ENCODE assay signal across 8 cellular contexts in the genomic region with DNA sequence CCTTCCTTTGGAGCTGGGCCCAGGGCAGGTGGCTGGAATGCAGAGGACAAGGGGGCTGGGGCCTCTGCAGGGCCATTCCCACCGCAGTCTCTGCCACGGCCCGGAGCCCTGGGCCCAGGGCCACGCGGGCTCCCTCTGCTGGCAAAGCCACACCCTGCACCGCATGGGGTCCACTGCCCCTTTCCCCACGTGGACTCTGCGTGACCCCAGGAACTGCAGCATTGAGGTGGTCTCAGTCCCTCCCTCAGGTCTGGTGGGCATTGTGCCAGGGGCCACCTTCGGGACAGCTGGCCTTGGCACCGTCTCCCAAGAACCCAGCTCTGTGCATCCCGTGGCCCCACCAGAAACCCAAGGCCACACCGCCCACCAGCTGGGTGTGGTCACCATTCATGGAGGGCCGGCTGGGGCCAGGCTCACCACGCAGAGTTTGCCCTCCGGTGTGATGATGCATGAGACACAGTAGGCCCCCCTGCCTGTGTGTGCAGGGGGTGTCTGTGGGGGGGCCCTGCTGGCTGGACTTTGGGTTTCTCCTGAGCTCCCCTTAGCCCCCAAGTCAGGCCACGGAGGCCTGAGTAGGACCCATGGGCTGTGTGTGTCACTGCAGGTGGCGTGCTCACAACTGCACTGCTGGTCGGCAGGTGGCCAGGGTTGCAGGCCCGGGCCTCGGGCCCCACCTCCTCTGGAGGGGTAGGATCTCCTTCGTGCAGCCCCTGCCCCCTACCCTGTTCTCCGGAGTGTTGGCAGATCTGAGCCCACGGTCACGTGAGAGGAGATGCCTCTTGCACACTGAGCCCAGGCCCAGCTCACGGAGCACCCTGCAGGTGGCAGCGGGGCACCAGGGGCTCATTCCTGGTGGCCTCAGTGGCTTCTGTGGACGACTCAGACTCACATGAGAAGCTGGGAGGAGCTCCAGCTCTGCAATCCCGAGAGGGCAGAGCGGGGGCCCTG. TPM values are rescaled to one million over a fixed set of nuclear protein-coding genes. Genes with fewer than 3 reads are reported as not detected.
DNase-seq lines count a peak whose midpoint lies in the region; ATAC-seq and TF ChIP-seq lines count a peak whose summit lies in the region.

No MANE protein-coding gene starts in this region.

- peak; percentile 75 for ATAC-seq in WTC11
- ATAC-seq in memory B cell (ENCODE audit: low read depth), result peak; percentile 91
- ATAC-seq in GM18858 (IDR thresholded peaks at IDR 0.05; ENCODE audit: unreplicated experiment), result no peak
- no peak for ATAC-seq in GM21737 (IDR thresholded peaks at IDR 0.05; ENCODE audit: unreplicated experiment)

- peaks cover 49% of the 10 kb centered on the region for H4K20me1 ChIP-seq in BLaER1

- no peaks in the 10 kb centered on the region for H3K4me1 Mint-ChIP-seq in HFFc6 (ENCODE audit: low read depth)
- peaks cover 5% of the 10 kb centered on the region; the same call in 1 of the 2 replicates for H3K4me1 Mint-ChIP-seq in WTC11
- H3K4me1 Mint-ChIP-seq in memory B cell, result peaks cover 4% of the 10 kb centered on the region

- H3K4me2 ChIP-seq in BLaER1, result peak overlapping the region; percentile 100

- H3K9me3 Mint-ChIP-seq in HFFc6 (no peaks in the 10 kb centered on the region), WTC11 (no peaks in the 10 kb centered on the region), memory B cell (no peaks in the 10 kb centered on the region)

- no peak for DNase-seq in HFFc6
- peak; percentile 71 for DNase-seq in WTC11 (ENCODE audit: low spot score)
- DNase-seq in cerebellum (ENCODE audit: low spot score), result peak; percentile 50
- DNase-seq in memory B cell (ENCODE audit: low spot score in 2 of 2), result peak; percentile 49 to 68
- peak; percentile 17 to 29 for DNase-seq in stimulated activated CD8-positive, alpha-beta memory T cell treated with anti-CD3 and anti-CD28 coated beads, Interleukin-7, amount 100 ng/mL, for 1 hour (ENCODE audit: low read depth in 2 of 2)

- TF ChIP-seq CTCF in HFFc6 (IDR thresholded peaks at IDR 0.05) (peak; percentile 88), WTC11 (IDR thresholded peaks at IDR 0.05) (peak; percentile 75)

- H3K27ac ChIP-seq in BLaER1, result peak overlapping the region; percentile 39

- H3K27ac Mint-ChIP-seq in HFFc6 (no peak overlapping the region), WTC11 (peak overlapping the region; percentile 41; the same call in 1 of the 2 replicates), memory B cell (no peak overlapping the region)

- H3K9me3 ChIP-seq in BLaER1, result no peaks in the 10 kb centered on the region

- POLR2A ChIA-PET in WTC11 (lab: Charles Lee), result interaction anchor here (1.1 kb wide), 1 partner anchor 9 kb away, joined by 5 read pairs; no protein-coding TSS in a partner anchor

- H3K4me3 ChIP-seq in BLaER1, result no peak overlapping the region

- CTCF ChIA-PET in WTC11 (lab: Charles Lee), result interaction anchor here (0.7 to 1.9 kb wide), 16 partner anchors 9 to 94 kb away, joined by 3 to 11 read pairs (median 4); partner anchors contain the start of genes CCNL2 and MRPL20

- H3K4me3 Mint-ChIP-seq in HFFc6 (no peak overlapping the region), WTC11 (no peak overlapping the region), memory B cell (no peak overlapping the region)

- H3K27me3 Mint-ChIP-seq in HFFc6 (ENCODE audit: insufficient read depth) (peaks cover 8% of the 10 kb centered on the region), WTC11 (ENCODE audit: low read depth) (peaks cover 3% of the 10 kb centered on the region), memory B cell (peaks cover 5% of the 10 kb centered on the region)

- H3K4me1 ChIP-seq in BLaER1, result peaks cover 63% of the 10 kb centered on the region

- peaks cover 12% of the 10 kb centered on the region; the same call in 1 of the 2 replicates for H3K36me3 ChIP-seq in BLaER1

- H3K36me3 Mint-ChIP-seq in HFFc6 (ENCODE audit: low read depth) (no peaks in the 10 kb centered on the region), WTC11 (no peaks in the 10 kb centered on the region), memory B cell (no peaks in the 10 kb centered on the region)

- H3K9ac ChIP-seq in BLaER1, result peak overlapping the region; percentile 36; the same call in 1 of the 2 replicates

- no peaks in the 10 kb centered on the region for H3K27me3 ChIP-seq in BLaER1

TF ChIP-seq in WTC11, 78 proteins besides CTCF, POLR2A, EP300 and RAD21 (continues in another document):
- TF ChIP-seq, protein P1, sequence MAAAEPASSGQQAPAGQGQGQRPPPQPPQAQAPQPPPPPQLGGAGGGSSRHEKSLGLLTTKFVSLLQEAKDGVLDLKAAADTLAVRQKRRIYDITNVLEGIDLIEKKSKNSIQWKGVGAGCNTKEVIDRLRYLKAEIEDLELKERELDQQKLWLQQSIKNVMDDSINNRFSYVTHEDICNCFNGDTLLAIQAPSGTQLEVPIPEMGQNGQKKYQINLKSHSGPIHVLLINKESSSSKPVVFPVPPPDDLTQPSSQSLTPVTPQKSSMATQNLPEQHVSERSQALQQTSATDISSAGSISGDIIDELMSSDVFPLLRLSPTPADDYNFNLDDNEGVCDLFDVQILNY (CRISPR knock-in tag; IDR thresholded peaks at IDR 0.05), result peak; percentile 23; the same call in 1 of the 2 replicates
- TF ChIP-seq KAT7 (CRISPR knock-in tag; IDR thresholded peaks at IDR 0.05; ENCODE audit: borderline replicate concordance) (no peak), EMX1 (CRISPR knock-in tag; IDR thresholded peaks at IDR 0.05) (no peak), CBFB (CRISPR knock-in tag; IDR thresholded peaks at IDR 0.05; ENCODE audit: low read depth) (no peak), ZNF263 (CRISPR knock-in tag; IDR thresholded peaks at IDR 0.05; ENCODE audit: low read depth) (no peak), SOX15 (CRISPR knock-in tag; IDR thresholded peaks at IDR 0.05) (no peak), RELA (CRISPR knock-in tag; IDR thresholded peaks at IDR 0.05; ENCODE audit: borderline replicate concordance) (no peak), ZNF671 (CRISPR knock-in tag; IDR thresholded peaks at IDR 0.05) (no peak), JUN (CRISPR knock-in tag; IDR thresholded peaks at IDR 0.05) (no peak)
- TF ChIP-seq, protein P2, sequence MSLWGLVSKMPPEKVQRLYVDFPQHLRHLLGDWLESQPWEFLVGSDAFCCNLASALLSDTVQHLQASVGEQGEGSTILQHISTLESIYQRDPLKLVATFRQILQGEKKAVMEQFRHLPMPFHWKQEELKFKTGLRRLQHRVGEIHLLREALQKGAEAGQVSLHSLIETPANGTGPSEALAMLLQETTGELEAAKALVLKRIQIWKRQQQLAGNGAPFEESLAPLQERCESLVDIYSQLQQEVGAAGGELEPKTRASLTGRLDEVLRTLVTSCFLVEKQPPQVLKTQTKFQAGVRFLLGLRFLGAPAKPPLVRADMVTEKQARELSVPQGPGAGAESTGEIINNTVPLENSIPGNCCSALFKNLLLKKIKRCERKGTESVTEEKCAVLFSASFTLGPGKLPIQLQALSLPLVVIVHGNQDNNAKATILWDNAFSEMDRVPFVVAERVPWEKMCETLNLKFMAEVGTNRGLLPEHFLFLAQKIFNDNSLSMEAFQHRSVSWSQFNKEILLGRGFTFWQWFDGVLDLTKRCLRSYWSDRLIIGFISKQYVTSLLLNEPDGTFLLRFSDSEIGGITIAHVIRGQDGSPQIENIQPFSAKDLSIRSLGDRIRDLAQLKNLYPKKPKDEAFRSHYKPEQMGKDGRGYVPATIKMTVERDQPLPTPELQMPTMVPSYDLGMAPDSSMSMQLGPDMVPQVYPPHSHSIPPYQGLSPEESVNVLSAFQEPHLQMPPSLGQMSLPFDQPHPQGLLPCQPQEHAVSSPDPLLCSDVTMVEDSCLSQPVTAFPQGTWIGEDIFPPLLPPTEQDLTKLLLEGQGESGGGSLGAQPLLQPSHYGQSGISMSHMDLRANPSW (CRISPR knock-in tag; conservative IDR thresholded peaks at IDR 0.05; ENCODE audit: low read depth), result no peak
- TF ChIP-seq, protein P3, sequence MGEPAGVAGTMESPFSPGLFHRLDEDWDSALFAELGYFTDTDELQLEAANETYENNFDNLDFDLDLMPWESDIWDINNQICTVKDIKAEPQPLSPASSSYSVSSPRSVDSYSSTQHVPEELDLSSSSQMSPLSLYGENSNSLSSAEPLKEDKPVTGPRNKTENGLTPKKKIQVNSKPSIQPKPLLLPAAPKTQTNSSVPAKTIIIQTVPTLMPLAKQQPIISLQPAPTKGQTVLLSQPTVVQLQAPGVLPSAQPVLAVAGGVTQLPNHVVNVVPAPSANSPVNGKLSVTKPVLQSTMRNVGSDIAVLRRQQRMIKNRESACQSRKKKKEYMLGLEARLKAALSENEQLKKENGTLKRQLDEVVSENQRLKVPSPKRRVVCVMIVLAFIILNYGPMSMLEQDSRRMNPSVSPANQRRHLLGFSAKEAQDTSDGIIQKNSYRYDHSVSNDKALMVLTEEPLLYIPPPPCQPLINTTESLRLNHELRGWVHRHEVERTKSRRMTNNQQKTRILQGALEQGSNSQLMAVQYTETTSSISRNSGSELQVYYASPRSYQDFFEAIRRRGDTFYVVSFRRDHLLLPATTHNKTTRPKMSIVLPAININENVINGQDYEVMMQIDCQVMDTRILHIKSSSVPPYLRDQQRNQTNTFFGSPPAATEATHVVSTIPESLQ (CRISPR knock-in tag; IDR thresholded peaks at IDR 0.05), result no peak

RNA-seq across cellular contexts. Expression of gene VWA1, which starts 5.7 kb away (rescaled TPM):
- total RNA-seq in HFFc6 (2021; fragmentation: NEBNext Ultra II Directional; extraction: Animal tissue kit (Norgen Biotek cat#: 25700)), result under 1 TPM in 5 of 6 experiments, not detected in 1; 0.12 to 0.33 (median 0.24) TPM
- total RNA-seq in WTC11 (2021), result 28.3 to 35.5 TPM (median 28.3 TPM) in 3 replicates
- total RNA-seq in cerebellum, result 7.8 TPM

RNA-seq across cellular contexts. Expression of gene ATAD3C, which starts 8.3 kb away (rescaled TPM):
- total RNA-seq in HFFc6 (2021; fragmentation: NEBNext Ultra II Directional; extraction: Animal tissue kit (Norgen Biotek cat#: 25700)), result under 1 TPM in 1 of 6 experiments, not detected in 5; 0.09 TPM
- total RNA-seq in WTC11 (2021), result 0.60 to 0.94 TPM (median 0.61 TPM) in 3 replicates
- total RNA-seq in cerebellum, result not detected

RNA-seq across cellular contexts. Expression of gene ANKRD65, which starts 20.1 kb away (rescaled TPM):
- under 1 TPM in 2 of 6 experiments, not detected in 4; 0.14 TPM for total RNA-seq in HFFc6 (2021; fragmentation: NEBNext Ultra II Directional; extraction: Animal tissue kit (Norgen Biotek cat#: 25700))
- 1.6 to 2.8 TPM (median 1.9 TPM) in 3 replicates for total RNA-seq in WTC11 (2021)
- 1.1 TPM for total RNA-seq in cerebellum

RNA-seq across cellular contexts. Expression of gene ATAD3B, which starts 30.4 kb away (rescaled TPM):
- total RNA-seq in HFFc6 (2021; fragmentation: NEBNext Ultra II Directional; extraction: Animal tissue kit (Norgen Biotek cat#: 25700)), result 10 to 100 TPM; 21.0 to 24.8 (median 23.0) TPM
- total RNA-seq in WTC11 (2021) (47.9 to 63.6 TPM (median 48.5 TPM) in 3 replicates), cerebellum (14.1 TPM)

RNA-seq across cellular contexts. Expression of gene MRPL20, which starts 34.1 kb away (rescaled TPM):
- 100 to 1,000 TPM; 131 to 154 (median 141) TPM for total RNA-seq in HFFc6 (2021; fragmentation: NEBNext Ultra II Directional; extraction: Animal tissue kit (Norgen Biotek cat#: 25700))
- 126 to 156 TPM (median 134 TPM) in 3 replicates for total RNA-seq in WTC11 (2021)
- 31.9 TPM for total RNA-seq in cerebellum

Comparison
In these comparisons a context has a peak if more than half of its experiments do, and no peak if none do; other contexts are left out.
1. ATAC-seq: peak in WTC11 (single experiment) and memory B cell (single experiment); none in GM18858 (single experiment) and GM21737 (single experiment).